16 cellular contexts compared by ENCODE assay signal in the genomic region with DNA sequence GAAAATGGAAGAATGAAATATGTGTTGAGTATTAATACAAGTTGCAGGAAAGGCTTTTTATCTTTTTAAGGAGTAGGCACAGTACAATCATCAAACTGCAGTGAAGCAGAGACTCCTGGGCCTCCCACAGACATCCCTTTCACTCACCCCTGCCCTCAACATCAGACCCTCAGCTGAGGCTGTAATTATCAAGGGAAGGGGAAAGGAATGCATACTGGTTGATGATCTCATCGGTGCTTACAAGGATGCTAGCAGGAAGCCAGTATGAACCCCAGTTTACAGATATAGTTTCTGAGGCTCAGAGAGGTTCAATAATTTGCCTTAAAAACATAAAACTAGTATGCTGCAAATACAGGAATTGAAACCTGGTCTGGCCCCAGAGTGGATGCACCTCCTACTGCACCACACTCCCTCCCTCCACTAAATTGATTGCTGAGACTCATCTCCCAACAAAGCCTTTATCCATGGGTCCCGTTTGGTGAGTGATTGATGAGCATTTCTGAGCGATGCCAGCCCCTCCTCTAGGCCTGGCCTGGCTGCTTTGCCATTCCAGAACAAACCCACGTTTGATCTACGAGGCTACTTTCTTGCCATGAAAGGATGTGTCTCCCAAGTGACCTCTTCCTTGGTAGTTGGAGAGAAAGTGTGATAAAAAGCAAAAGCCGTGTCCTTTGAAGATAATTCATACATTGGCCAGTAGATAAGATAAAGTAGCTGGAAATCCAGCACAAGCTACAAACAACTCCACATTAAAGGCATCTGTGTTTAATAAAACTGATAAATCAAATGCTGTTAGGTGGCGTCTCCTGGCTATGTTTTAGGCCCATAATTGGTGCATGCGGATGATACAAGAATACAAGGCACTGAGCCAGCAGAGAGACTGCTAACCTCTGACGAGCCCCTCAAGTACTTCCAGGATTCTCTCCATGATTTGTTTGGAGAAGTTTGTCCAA.
DNase-seq lines count a peak whose midpoint lies in the region; TF ChIP-seq lines count a peak whose summit lies in the region.
"Had no signal": no experiment of that assay in that cellular context is flagged by ENCODE, and none has a peak within 500 bp of the region (broad histone marks: within the 10 kb centered on the region; RNA-seq: fewer than 3 reads in every experiment).

No MANE protein-coding gene starts in this region.

- no peak overlapping the region for H3K9ac ChIP-seq in SK-N-SH

- peak; percentile 76 to 99; a peak in 3 of 4 replicates for TF ChIP-seq EP300 in SK-N-SH (IDR thresholded peaks at IDR 0.05; ENCODE audit: borderline replicate concordance in 1 of 2, low read depth in 1 of 2, low read length in 1 of 2)

- no peaks in the 10 kb centered on the region for H3K9me3 ChIP-seq in SK-N-SH
- H3K9me3 ChIP-seq: colonic mucosa, psoas muscle had no signal

- H3K27me3 Mint-ChIP-seq in mesothelial cell of epicardium (ENCODE audit: low read depth) = peaks cover 3% of the 10 kb centered on the region

- H3K27ac ChIP-seq in SK-N-SH (ENCODE audit: low read depth in 2 of 2, low read length in 1 of 2) = peak overlapping the region; percentile 2 to 95; a peak in 3 of 4 replicates
- H3K27ac ChIP-seq: colonic mucosa, psoas muscle had no signal

- no peak overlapping the region for H3K4me3 Mint-ChIP-seq in mesothelial cell of epicardium
- H3K4me3 Mint-ChIP-seq: activated CD8-positive, alpha-beta memory T cell treated with anti-CD3 and anti-CD28 coated beads, Interleukin-2, amount 10 ng/mL, durations not matched to agents 7 days and 5 days; activated naive CD8-positive, alpha-beta T cell; B cell had no signal

- CTCF ChIA-PET in SK-N-SH (lab: Yijun Ruan, JAX) = interaction anchor here (1.0 to 9.2 kb wide), 7 partner anchors 15 to 220 kb away, joined by 3 to 133 read pairs (median 9); no protein-coding TSS in a partner anchor

- H3K9me2 ChIP-seq in SK-N-SH = no peaks in the 10 kb centered on the region

- TF ChIP-seq RAD21 in SK-N-SH (IDR thresholded peaks at IDR 0.05; ENCODE audit: low read length) = peak; percentile 38

- TF ChIP-seq CTCF in SK-N-SH (IDR thresholded peaks at IDR 0.05) (no peak), mesothelial cell of epicardium (IDR thresholded peaks at IDR 0.05; ENCODE audit: unreplicated experiment) (no peak)

- H3K27me3 ChIP-seq in SK-N-SH (ENCODE audit: insufficient read depth) = no peaks in the 10 kb centered on the region
- H3K27me3 ChIP-seq: colonic mucosa had no signal

- no peak overlapping the region; the same call in none of the 2 replicates for H2AFZ ChIP-seq in SK-N-SH (ENCODE audit: low read depth)

- no peak overlapping the region for H3K4me3 ChIP-seq in SK-N-SH (ENCODE audit: low read depth in 2 of 2, low read length in 1 of 2)
- H3K4me3 ChIP-seq: colonic mucosa, psoas muscle had no signal

- H3K9me3 Mint-ChIP-seq in mesothelial cell of epicardium = peaks cover 9% of the 10 kb centered on the region

- peak overlapping the region; percentile 92 for H3K27ac Mint-ChIP-seq in mesothelial cell of epicardium
- H3K27ac Mint-ChIP-seq: activated CD8-positive, alpha-beta memory T cell treated with anti-CD3 and anti-CD28 coated beads, Interleukin-2, amount 10 ng/mL, durations not matched to agents 7 days and 5 days; activated naive CD8-positive, alpha-beta T cell; B cell had no signal

- POLR2A ChIA-PET in SK-N-SH (lab: Yijun Ruan, JAX) = no interaction called here

- no peaks in the 10 kb centered on the region for H3K79me2 ChIP-seq in SK-N-SH (ENCODE audit: insufficient read depth)

- DNase-seq in EL = peak; percentile 70
- peak; percentile 62 for DNase-seq in HT1080 (ENCODE audit: low read depth)
- DNase-seq in SK-N-SH = peak; percentile 69
- DNase-seq in mesothelial cell of epicardium (ENCODE audit: low spot score in 2 of 2, unreplicated experiment in 2 of 2) = peak in 1 of 2 experiments; percentile 50
- no peak for DNase-seq in mesenteric fat pad (ENCODE audit: low spot score)
- no peak for DNase-seq in NCI-H748 (lab: John Stamatoyannopoulos, UW; ENCODE audit: unreplicated experiment)
- DNase-seq in activated effector memory CD4-positive, alpha-beta T cell treated with anti-CD3 and anti-CD28 coated beads, Interleukin-2, amount 50 U/mL, for 16 hours = no peak
- DNase-seq in iPS-NIHi11 (ENCODE audit: low spot score) = no peak
- DNase-seq: activated CD8-positive, alpha-beta memory T cell treated with anti-CD3 and anti-CD28 coated beads, Interleukin-2, amount 10 ng/mL, durations not matched to agents 7 days and 5 days; colonic mucosa; NCI-H524; psoas muscle; SHP77; stimulated activated naive CD4-positive, alpha-beta T cell treated with Interleukin-2 at 50 U/mL for 16 hours had no signal

- peak overlapping the region; percentile 10; the same call in 1 of the 2 replicates for H3K4me2 ChIP-seq in SK-N-SH

- H3K4me1 ChIP-seq in SK-N-SH (ENCODE audit: control insufficient read depth in 1 of 2, insufficient read depth in 2 of 2, low read depth in 1 of 2, low read length in 1 of 2) = peaks cover 0 to 48% of the 10 kb centered on the region in 2 experiments; a peak in 2 of 4 replicates
- H3K4me1 ChIP-seq: colonic mucosa, psoas muscle had no signal

- peaks cover 68% of the 10 kb centered on the region for H3K4me1 Mint-ChIP-seq in mesothelial cell of epicardium
- H3K4me1 Mint-ChIP-seq: activated CD8-positive, alpha-beta memory T cell treated with anti-CD3 and anti-CD28 coated beads, Interleukin-2, amount 10 ng/mL, durations not matched to agents 7 days and 5 days; B cell had no signal

- H3F3A ChIP-seq in SK-N-SH (replicated peaks; ENCODE audit: insufficient read depth) = peaks cover 3% of the 10 kb centered on the region

- H3K36me3 ChIP-seq in SK-N-SH (replicated peaks in 1 of 2; ENCODE audit: control insufficient read depth in 1 of 2, insufficient read depth in 2 of 2, low read length in 1 of 2) = no peaks in the 10 kb centered on the region
- H3K36me3 ChIP-seq: colonic mucosa had no signal

- H4K20me1 ChIP-seq in SK-N-SH (ENCODE audit: insufficient read depth) = no peaks in the 10 kb centered on the region

- H3K36me3 Mint-ChIP-seq in mesothelial cell of epicardium = no peaks in the 10 kb centered on the region
- H3K36me3 Mint-ChIP-seq: activated CD8-positive, alpha-beta memory T cell treated with anti-CD3 and anti-CD28 coated beads, Interleukin-2, amount 10 ng/mL, durations not matched to agents 7 days and 5 days; activated naive CD8-positive, alpha-beta T cell had no signal

- 13% methylated on average over 9 of the region's 9 CpGs for WGBS in SK-N-SH (ENCODE audit: low lambda C conversion rate)

TF ChIP-seq in SK-N-SH, 30 proteins besides CTCF, POLR2A, EP300 and RAD21:
- TF ChIP-seq CHD2 (IDR thresholded peaks at IDR 0.05; ENCODE audit: low read length, partially characterized antibody) = peak; percentile 89
- TF ChIP-seq YY1 (IDR thresholded peaks at IDR 0.05; ENCODE audit: low read depth) = no peak
- no peak for TF ChIP-seq RFX5 (IDR thresholded peaks at IDR 0.05; ENCODE audit: low read length)
- TF ChIP-seq TAF1 (IDR thresholded peaks at IDR 0.05; ENCODE audit: borderline replicate concordance, low read depth, low read length) = no peak
- peak; percentile 46 for TF ChIP-seq JUND (IDR thresholded peaks at IDR 0.05)
- TF ChIP-seq NRF1 (IDR thresholded peaks at IDR 0.05; ENCODE audit: low read depth, low read length) = no peak
- peak; percentile 100 for TF ChIP-seq RCOR1 (IDR thresholded peaks at IDR 0.05; ENCODE audit: low read length)
- TF ChIP-seq TEAD4 (IDR thresholded peaks at IDR 0.05; ENCODE audit: borderline replicate concordance, insufficient read depth) = peak; percentile 79; the same call in 1 of the 2 replicates
- TF ChIP-seq FOXJ3 (CRISPR knock-in tag; IDR thresholded peaks at IDR 0.05) = peak; percentile 94
- no peak for TF ChIP-seq IRF3 (IDR thresholded peaks at IDR 0.05; ENCODE audit: low read depth, low read length)
- TF ChIP-seq MXI1 (IDR thresholded peaks at IDR 0.05; ENCODE audit: low read depth, low read length) = peak; percentile 66; the same call in 1 of the 2 replicates
- peak; percentile 75; the same call in 1 of the 2 replicates for TF ChIP-seq POLR2AphosphoS5 (IDR thresholded peaks at IDR 0.05; ENCODE audit: low read depth, low read length)
- no peak for TF ChIP-seq SIN3A (IDR thresholded peaks at IDR 0.05; ENCODE audit: borderline replicate concordance, low read depth, low read length)
- TF ChIP-seq ELF1 (IDR thresholded peaks at IDR 0.05) = no peak
- no peak for TF ChIP-seq SMC3 (IDR thresholded peaks at IDR 0.05; ENCODE audit: low read depth, low read length)
- TF ChIP-seq MAX (IDR thresholded peaks at IDR 0.05; ENCODE audit: low read depth) = no peak
- TF ChIP-seq GATA2 (CRISPR knock-in tag; IDR thresholded peaks at IDR 0.05) = peak; percentile 100
- peak; percentile 92 for TF ChIP-seq TCF12 (IDR thresholded peaks at IDR 0.05)
- peak; percentile 73; the same call in 1 of the 2 replicates for TF ChIP-seq NFIC (IDR thresholded peaks at IDR 0.05; ENCODE audit: borderline replicate concordance)
- TF ChIP-seq USF2 (IDR thresholded peaks at IDR 0.05; ENCODE audit: borderline replicate concordance, low read depth, low read length) = no peak

Comparison
In these comparisons a context has a peak if more than half of its experiments do, and no peak if none do; other contexts are left out.
1. DNase-seq: peak in EL (single experiment), HT1080 (single experiment) and SK-N-SH (single experiment); none in mesenteric fat pad (single experiment), NCI-H748 (single experiment), activated effector memory CD4-positive, alpha-beta T cell treated with anti-CD3 and anti-CD28 coated beads, Interleukin-2, amount 50 U/mL, for 16 hours (single experiment) and iPS-NIHi11 (single experiment).